ENCODE assay signal across 26 cellular contexts in the genomic region with DNA sequence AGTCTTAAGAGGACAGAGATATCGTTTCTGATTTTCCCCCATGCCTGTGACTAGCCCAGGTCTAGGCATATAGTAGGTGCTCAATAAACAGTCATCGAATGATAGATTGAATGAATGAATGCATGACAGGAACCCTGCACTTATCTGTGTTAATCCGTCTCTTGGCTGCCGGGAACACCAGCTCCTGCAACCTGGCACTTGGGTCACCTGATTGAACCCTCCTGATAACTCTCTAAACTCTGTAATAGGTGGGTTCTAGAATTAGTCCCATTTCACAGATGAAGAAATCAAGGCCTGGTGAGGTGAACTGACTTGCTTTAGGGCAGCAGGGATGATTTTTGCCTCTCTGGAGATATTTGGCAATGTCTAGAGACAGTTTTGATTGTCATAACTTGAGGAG. TPM values are rescaled to one million over a fixed set of nuclear protein-coding genes. Genes with fewer than 3 reads are reported as not detected.
DNase-seq lines count a peak whose midpoint lies in the region; ATAC-seq, FAIRE-seq and TF ChIP-seq lines count a peak whose summit lies in the region.
"Had no signal": no experiment of that assay in that cellular context is flagged by ENCODE, and none has a peak within 500 bp of the region (broad histone marks: within the 10 kb centered on the region; RNA-seq: fewer than 3 reads in every experiment).

No MANE protein-coding gene starts in this region.

- peaks cover 6% of the 10 kb centered on the region for H4K20me1 ChIP-seq in K562 (replicated peaks; ENCODE audit: control insufficient read depth, insufficient read depth, low read length)
- H4K20me1 ChIP-seq in SK-N-SH (ENCODE audit: insufficient read depth) = 0 out of 2 replicates have a peak, but pooled peaks cover 7% of the 10 kb centered on the region
- H4K20me1 ChIP-seq in OCI-LY7 (ENCODE audit: insufficient read depth, low read length) = no peaks in the 10 kb centered on the region

- in situ Hi-C loops in K562 (cut with MboI) = no loop called here

- WGBS in K562 (ENCODE audit: insufficient coverage, low coverage, missing lambda C conversion rate) = 94% methylated on average over 4 of the region's 4 CpGs
- 88% methylated on average over 4 of the region's 4 CpGs for WGBS in SK-N-SH (ENCODE audit: low lambda C conversion rate)

- peaks cover 28% of the 10 kb centered on the region for H3K36me3 ChIP-seq in CD4-positive, CD25-positive, alpha-beta regulatory T cell (ENCODE audit: control insufficient read depth, insufficient read depth, low read length)
- H3K36me3 ChIP-seq in K562 (ENCODE audit: control insufficient read depth, insufficient read depth, low read length) = peaks cover 37% of the 10 kb centered on the region; the same call in 2 of the 3 replicates
- no peaks in the 10 kb centered on the region for H3K36me3 ChIP-seq in SK-N-SH (replicated peaks in 1 of 2; ENCODE audit: control insufficient read depth in 1 of 2, insufficient read depth in 2 of 2, low read length in 1 of 2)
- peaks cover 25% of the 10 kb centered on the region; the same call in 1 of the 2 replicates for H3K36me3 ChIP-seq in OCI-LY7 (ENCODE audit: insufficient read depth, low read length)
- H3K36me3 ChIP-seq: left ventricle myocardium inferior had no signal

- H3K79me2 ChIP-seq in K562 (ENCODE audit: control insufficient read depth, insufficient read depth, low read length) (peaks cover 74% of the 10 kb centered on the region), SK-N-SH (ENCODE audit: insufficient read depth) (peaks cover 93% of the 10 kb centered on the region), OCI-LY7 (ENCODE audit: insufficient read depth, low read depth, low read length) (peaks cover 86% of the 10 kb centered on the region)

- no peak overlapping the region for H3K4me2 ChIP-seq in K562 (ENCODE audit: insufficient read depth, low read length)
- no peak overlapping the region for H3K4me2 ChIP-seq in SK-N-SH
- H3K4me2 ChIP-seq in OCI-LY7 (ENCODE audit: low read length) = no peak overlapping the region; the same call in 1 of the 2 replicates

- peaks cover 15% of the 10 kb centered on the region for H3F3A ChIP-seq in SK-N-SH (replicated peaks; ENCODE audit: insufficient read depth)

- H3K27ac ChIP-seq in CD4-positive, CD25-positive, alpha-beta regulatory T cell (ENCODE audit: insufficient read depth, low read length, poor library complexity, severe bottlenecking) = no peak overlapping the region
- no peak overlapping the region for H3K27ac ChIP-seq in K562 (ENCODE audit: extremely low read depth, low read depth, low read length)
- H3K27ac ChIP-seq in SK-N-SH (ENCODE audit: low read depth in 2 of 2, low read length in 1 of 2) = no peak overlapping the region
- no peak overlapping the region for H3K27ac ChIP-seq in OCI-LY7 (ENCODE audit: low read depth, low read length, poor library complexity, severe bottlenecking)
- H3K27ac ChIP-seq: 22Rv1, neutrophil, SK-N-MC, VCaP had no signal

- no peaks in the 10 kb centered on the region for H3K9me3 Mint-ChIP-seq in T-helper 2 cell treated with Interferon-gamma antibody and Interleukin-4, amounts not matched to agents 5 μg/mL and 100 μg/mL, for 36 hours
- H3K9me3 Mint-ChIP-seq in CD4-positive, CD25-positive, alpha-beta regulatory T cell = no peaks in the 10 kb centered on the region
- no peaks in the 10 kb centered on the region for H3K9me3 Mint-ChIP-seq in osteocyte (ENCODE audit: unreplicated experiment)
- H3K9me3 Mint-ChIP-seq: CD4-positive, alpha-beta memory T cell had no signal

- no peak for DNase-seq in T-helper 2 cell treated with Interferon-gamma antibody and Interleukin-4, amounts not matched to agents 5 μg/mL and 100 μg/mL, for 36 hours (ENCODE audit: low spot score)
- DNase-seq in T-helper 2 cell (no peak), K562 (ENCODE audit: extremely low read depth in 1 of 4, low spot score in 3 of 4) (no peak), osteocyte (ENCODE audit: extremely low spot score, unreplicated experiment) (no peak), SKM-1 (lab: John Stamatoyannopoulos, UW; ENCODE audit: unreplicated experiment) (no peak), SK-N-SH (no peak), OCI-LY7 (ENCODE audit: low spot score) (no peak)
- no peak for DNase-seq in CD4-positive, CD25-positive, alpha-beta regulatory T cell
- DNase-seq: activated effector memory CD4-positive, alpha-beta T cell treated with anti-CD3 and anti-CD28 coated beads, Interleukin-2, amount 50 U/mL, for 16 hours; CD4-positive, alpha-beta memory T cell; Karpas-422; left ventricle myocardium inferior; NCI-H1417 treated with DMSO at 0.1 percent for 48 hours; NCI-H2081 treated with DMSO at 0.1 percent for 48 hours; NCI-H345; NCI-H748 treated with DMSO at 0.1 percent for 48 hours; T-helper 9 cell; upper lobe of left lung had no signal

- H3K4me1 Mint-ChIP-seq in T-helper 2 cell treated with Interferon-gamma antibody and Interleukin-4, amounts not matched to agents 5 μg/mL and 100 μg/mL, for 36 hours (ENCODE audit: low read depth) = peaks cover 23% of the 10 kb centered on the region
- peaks cover 6 to 66% (median 39%) of the 10 kb centered on the region in 4 donors for H3K4me1 Mint-ChIP-seq in CD4-positive, CD25-positive, alpha-beta regulatory T cell
- peaks cover 99% of the 10 kb centered on the region for H3K4me1 Mint-ChIP-seq in osteocyte (ENCODE audit: unreplicated experiment)

- no peak overlapping the region for H3K4me3 Mint-ChIP-seq in T-helper 2 cell treated with Interferon-gamma antibody and Interleukin-4, amounts not matched to agents 5 μg/mL and 100 μg/mL, for 36 hours
- no peak overlapping the region for H3K4me3 Mint-ChIP-seq in CD4-positive, CD25-positive, alpha-beta regulatory T cell
- H3K4me3 Mint-ChIP-seq in osteocyte (ENCODE audit: unreplicated experiment) = no peak overlapping the region
- H3K4me3 Mint-ChIP-seq: CD4-positive, alpha-beta memory T cell had no signal

- ATAC-seq in CD4-positive, CD25-positive, alpha-beta regulatory T cell (ENCODE audit: low read depth in 2 of 2) = no peak
- ATAC-seq in K562 = no peak
- ATAC-seq: HCT116, psoas muscle had no signal

- no peaks in the 10 kb centered on the region for H3K9me1 ChIP-seq in K562 (ENCODE audit: control insufficient read depth, insufficient read depth, low read length)

- CTCF ChIA-PET in K562 (lab: Yijun Ruan, JAX; ENCODE audit: low intra/inter-chr PET ratio) (no interaction called here), SK-N-SH (lab: Yijun Ruan, JAX) (no interaction called here), OCI-LY7 (lab: Charles Lee; ENCODE audit: unreplicated experiment) (no interaction called here)

- no peaks in the 10 kb centered on the region for H3K9me3 ChIP-seq in CD4-positive, CD25-positive, alpha-beta regulatory T cell (ENCODE audit: control insufficient read depth in 2 of 2, low read length in 2 of 2)
- H3K9me3 ChIP-seq in K562 (replicated peaks; ENCODE audit: control insufficient read depth, insufficient read depth, low read depth, low read length) (no peaks in the 10 kb centered on the region), SK-N-SH (no peaks in the 10 kb centered on the region), OCI-LY7 (ENCODE audit: low read length) (no peaks in the 10 kb centered on the region)
- H3K9me3 ChIP-seq: left ventricle myocardium inferior, neutrophil, psoas muscle, upper lobe of left lung had no signal

- no peak overlapping the region for H2AFZ ChIP-seq in K562 (ENCODE audit: low read depth, low read length)
- H2AFZ ChIP-seq in SK-N-SH (ENCODE audit: low read depth) = no peak overlapping the region
- H2AFZ ChIP-seq in OCI-LY7 (ENCODE audit: low read length) = no peak overlapping the region

- TF ChIP-seq POLR2A in K562 (conservative IDR thresholded peaks at IDR 0.05) = no peak

- no peaks in the 10 kb centered on the region for H3K27me3 Mint-ChIP-seq in T-helper 2 cell treated with Interferon-gamma antibody and Interleukin-4, amounts not matched to agents 5 μg/mL and 100 μg/mL, for 36 hours (ENCODE audit: low read depth)
- no peaks in the 10 kb centered on the region for H3K27me3 Mint-ChIP-seq in CD4-positive, CD25-positive, alpha-beta regulatory T cell
- no peaks in the 10 kb centered on the region for H3K27me3 Mint-ChIP-seq in osteocyte (ENCODE audit: unreplicated experiment)
- H3K27me3 Mint-ChIP-seq: CD4-positive, alpha-beta memory T cell had no signal

- peak overlapping the region; percentile 67 for H3K27ac Mint-ChIP-seq in T-helper 2 cell treated with Interferon-gamma antibody and Interleukin-4, amounts not matched to agents 5 μg/mL and 100 μg/mL, for 36 hours
- peak overlapping the region in 2 of 3 donors; percentile 27 to 42 for H3K27ac Mint-ChIP-seq in CD4-positive, CD25-positive, alpha-beta regulatory T cell
- H3K27ac Mint-ChIP-seq in osteocyte (ENCODE audit: unreplicated experiment) = peak overlapping the region; percentile 80

- no peak for FAIRE-seq in K562 (lab: Jason Lieb, UNC)
- FAIRE-seq: GM18507, islet of Langerhans had no signal

- no peak for TF ChIP-seq EP300 in K562 (IDR thresholded peaks at IDR 0.05; ENCODE audit: low read length)
- TF ChIP-seq EP300 in SK-N-SH (IDR thresholded peaks at IDR 0.05; ENCODE audit: borderline replicate concordance in 1 of 2, low read depth in 1 of 2, low read length in 1 of 2) = no peak

- H3K4me3 ChIP-seq in CD4-positive, CD25-positive, alpha-beta regulatory T cell (ENCODE audit: low read depth, low read length) = no peak overlapping the region
- H3K4me3 ChIP-seq in K562 (no peak overlapping the region), SK-N-SH (ENCODE audit: low read depth in 2 of 2, low read length in 1 of 2) (no peak overlapping the region), OCI-LY7 (ENCODE audit: low read depth, low read length, poor library complexity, severe bottlenecking) (no peak overlapping the region)
- H3K4me3 ChIP-seq: left ventricle myocardium inferior, psoas muscle, SK-N-MC, upper lobe of left lung had no signal

- TF ChIP-seq RAD21 in K562 (CRISPR knock-in tag; conservative IDR thresholded peaks at IDR 0.05 in 1 of 2, IDR thresholded peaks at IDR 0.05 in 1 of 2) (no peak), SK-N-SH (IDR thresholded peaks at IDR 0.05; ENCODE audit: low read length) (no peak)

- no peak overlapping the region for H3K9ac ChIP-seq in K562 (ENCODE audit: insufficient read depth in 1 of 2, low read depth in 2 of 2, low read length in 2 of 2)
- no peak overlapping the region for H3K9ac ChIP-seq in SK-N-SH

- H3K36me3 Mint-ChIP-seq in T-helper 2 cell treated with Interferon-gamma antibody and Interleukin-4, amounts not matched to agents 5 μg/mL and 100 μg/mL, for 36 hours (ENCODE audit: low read depth) = peaks cover 23% of the 10 kb centered on the region
- H3K36me3 Mint-ChIP-seq in CD4-positive, CD25-positive, alpha-beta regulatory T cell = peaks cover 16% of the 10 kb centered on the region
- H3K36me3 Mint-ChIP-seq in osteocyte (ENCODE audit: unreplicated experiment) = peaks cover 23% of the 10 kb centered on the region

- H3K9me2 ChIP-seq in SK-N-SH (no peaks in the 10 kb centered on the region), OCI-LY7 (ENCODE audit: insufficient read depth, low read length) (no peaks in the 10 kb centered on the region)

- H3K4me1 ChIP-seq in CD4-positive, CD25-positive, alpha-beta regulatory T cell (ENCODE audit: control insufficient read depth, insufficient read depth, low read length, poor library complexity, severe bottlenecking) = peaks cover 21% of the 10 kb centered on the region
- H3K4me1 ChIP-seq in K562 (replicated peaks in 1 of 2; ENCODE audit: control insufficient read depth in 2 of 2, insufficient read depth in 2 of 2, low read length in 2 of 2) (peaks cover 46 to 55% of the 10 kb centered on the region in 2 experiments), SK-N-SH (ENCODE audit: control insufficient read depth in 1 of 2, insufficient read depth in 2 of 2, low read depth in 1 of 2, low read length in 1 of 2) (peaks cover 39 to 54% of the 10 kb centered on the region in 2 experiments; a peak in 3 of 4 replicates), OCI-LY7 (ENCODE audit: insufficient read depth, low read length, poor library complexity, severe bottlenecking) (peaks cover 92% of the 10 kb centered on the region)

- POLR2A ChIA-PET in K562 (lab: Yijun Ruan, JAX) (no interaction called here), SK-N-SH (lab: Yijun Ruan, JAX) (no interaction called here), OCI-LY7 (lab: Charles Lee) (no interaction called here)

- BruUV-seq in K562 (replicated peaks; lab: Mats Ljungman, UMichigan) = no TSS peak
- no TSS peak for BruUV-seq in OCI-LY7 (replicated peaks; lab: Mats Ljungman, UMichigan)

- TF ChIP-seq CTCF in K562 (IDR thresholded peaks at IDR 0.05 in 2 of 3, conservative IDR thresholded peaks at IDR 0.05 in 1 of 3; ENCODE audit: insufficient read depth in 2 of 3, low read depth in 1 of 3, low read length in 3 of 3) = no peak
- no peak for TF ChIP-seq CTCF in osteocyte (IDR thresholded peaks at IDR 0.05)
- no peak for TF ChIP-seq CTCF in SK-N-SH (IDR thresholded peaks at IDR 0.05)
- no peak for TF ChIP-seq CTCF in OCI-LY7 (conservative IDR thresholded peaks at IDR 0.05; ENCODE audit: low read length)

- intact Hi-C loops in K562 (cut with micrococcal nuclease) = no loop called here
- intact Hi-C loops in OCI-LY7 (cut with micrococcal nuclease; ENCODE audit: unreplicated experiment) = loop anchor here (5.0 kb wide), 1 partner anchor 41 kb away; no protein-coding TSS in a partner anchor

- no peaks in the 10 kb centered on the region for H3K27me3 ChIP-seq in CD4-positive, CD25-positive, alpha-beta regulatory T cell (ENCODE audit: control insufficient read depth, insufficient read depth, low read length)
- no peaks in the 10 kb centered on the region for H3K27me3 ChIP-seq in K562 (ENCODE audit: control insufficient read depth in 2 of 2, insufficient read depth in 2 of 2, low read length in 2 of 2)
- H3K27me3 ChIP-seq in SK-N-SH (ENCODE audit: insufficient read depth) = no peaks in the 10 kb centered on the region
- H3K27me3 ChIP-seq: neutrophil, upper lobe of left lung had no signal

RNA-seq across cellular contexts. Expression of a gene that starts 43.7 kb away (rescaled TPM):
- 103 TPM for total RNA-seq in CD4-positive, CD25-positive, alpha-beta regulatory T cell
- 1 to 10 TPM; 6.9 to 8.9 (median 8.3) TPM for polyA plus RNA-seq in CD4-positive, CD25-positive, alpha-beta regulatory T cell
- 141 and 264 TPM in 2 replicates for total RNA-seq in K562 (2011; cell fraction: chromatin; rRNA removed; ENCODE audit: low replicate concordance)
- 136 and 143 TPM in 2 replicates for total RNA-seq in K562 (2011; cell fraction: nucleolus; rRNA removed)
- total RNA-seq in K562 (2011; cell fraction: nucleoplasm; rRNA removed) = 122 and 132 TPM in 2 replicates
- total RNA-seq in K562 (2014; rRNA removed) = 12.5 and 15.7 TPM in 2 replicates
- total RNA-seq in K562 (2014; rRNA removed; fragmentation: Illumina TruSeq; extraction: Trizol) = 9.5 and 10.0 TPM in 2 replicates
- total RNA-seq in K562 (2015; rRNA removed; fragmentation: Illumina TruSeq; extraction: Trizol) = 7.4 and 8.8 TPM in 2 replicates
- total RNA-seq in K562 (2021) = 39.9 and 41.6 TPM in 2 replicates
- 9.9 and 13.8 TPM in 2 replicates for polyA plus RNA-seq in K562 (2011; rRNA removed)
- polyA plus RNA-seq in K562 (2011; cell fraction: cytosol; rRNA removed) = 13.3 and 15.4 TPM in 2 replicates
- 35.3 and 52.6 TPM in 2 replicates for polyA plus RNA-seq in K562 (2011; cell fraction: nucleus; rRNA removed)
- polyA plus RNA-seq in K562 (2012) = 32.3 and 37.8 TPM in 2 replicates
- polyA plus RNA-seq in K562 (2014; fragmentation: Illumina TruSeq; extraction: Trizol) = 27.2 and 27.9 TPM in 2 replicates
- polyA plus RNA-seq in K562 (2014; fragmentation: Nextera tagmentation; extraction: Ambion mirVana) = 1 to 10 TPM; 3.9 to 4.4 TPM
- 14.2 and 15.6 TPM in 2 replicates for polyA plus RNA-seq in K562 (2014; rRNA removed)
- 35.0 and 39.8 TPM in 2 replicates for polyA minus RNA-seq in K562 (2011; rRNA and poly(A)+ RNA removed)
- polyA minus RNA-seq in K562 (2011; cell fraction: cytosol; rRNA and poly(A)+ RNA removed) = 36.8 and 44.5 TPM in 2 replicates
- 28.7 and 39.2 TPM in 2 replicates for polyA minus RNA-seq in K562 (2011; cell fraction: nucleus; rRNA and poly(A)+ RNA removed)
- total RNA-seq in osteocyte = 256 and 271 TPM in 2 replicates
- polyA plus RNA-seq in SK-N-SH (2012; rRNA removed) = 17.7 and 23.7 TPM in 2 replicates
- polyA plus RNA-seq in SK-N-SH (2012; cell fraction: cytosol; rRNA removed) = 13.4 and 19.1 TPM in 2 replicates
- 49.9 and 61.1 TPM in 2 replicates for polyA plus RNA-seq in SK-N-SH (2012; cell fraction: nucleus; rRNA removed)
- total RNA-seq in OCI-LY7 (2014; rRNA removed; shearing (Covaris generic)) = 39.9 and 43.3 TPM in 2 replicates
- total RNA-seq in OCI-LY7 (2022) = 71.8 and 72.8 TPM in 2 replicates
